ENCODE assay signal across 9 cellular contexts in genomic region chr1:244049969-244050834, GRCh38. TPM values are rescaled to one million over a fixed set of nuclear protein-coding genes. Genes with fewer than 3 reads are reported as not detected.
DNase-seq lines count a peak whose midpoint lies in the region; ATAC-seq lines count a peak whose summit lies in the region.
"Had no signal": no experiment of that assay in that cellular context is flagged by ENCODE, and none has a peak within 500 bp of the region (broad histone marks: within the 10 kb centered on the region; RNA-seq: fewer than 3 reads in every experiment).

No MANE protein-coding gene starts in this region.

- peak overlapping the region; percentile 93 for H3K4me2 ChIP-seq in BLaER1

- H3K9ac ChIP-seq in BLaER1 (peak overlapping the region; percentile 89), HUES48 (ENCODE audit: low read depth, low read length) (no peak overlapping the region), iPS-15b (ENCODE audit: low read depth, low read length) (no peak overlapping the region)

- peak overlapping the region; percentile 73 for H3K27ac Mint-ChIP-seq in activated T-helper 2 cell treated with anti-CD3 and anti-CD28 coated beads, Interferon-gamma antibody, Interleukin-2, Interleukin-4, amounts not matched to agents 10 μg/mL and 5 μg/mL and 100 μg/mL, durations not matched to agents 14 hours and 24 hours and 36 hours
- peak overlapping the region; percentile 97 for H3K27ac Mint-ChIP-seq in stimulated activated naive B cell treated with anti-CD40 and anti-IgM and Interleukin-4, amounts not matched to agents 10 μg/mL and 1 μg/mL and 100 μg/mL, for 72 hours

- no peaks in the 10 kb centered on the region for H3K27me3 ChIP-seq in BLaER1
- H3K27me3 ChIP-seq in HUES48 (ENCODE audit: control insufficient read depth, insufficient read depth, low read length): peaks cover 21% of the 10 kb centered on the region
- no peaks in the 10 kb centered on the region for H3K27me3 ChIP-seq in iPS-15b (ENCODE audit: control insufficient read depth, insufficient read depth, low read length)

- H3K36me3 ChIP-seq in BLaER1: peaks cover 19% of the 10 kb centered on the region
- H3K36me3 ChIP-seq in HUES48 (ENCODE audit: control insufficient read depth, insufficient read depth, low read length): peaks cover 16% of the 10 kb centered on the region
- H3K36me3 ChIP-seq in iPS-15b (ENCODE audit: control insufficient read depth, insufficient read depth, low read length): peaks cover 9% of the 10 kb centered on the region

- no peak for ATAC-seq in stimulated activated naive B cell treated with anti-CD40 and anti-IgM and Interleukin-4, amounts not matched to agents 10 μg/mL and 1 μg/mL and 100 μg/mL, for 72 hours (replicated peaks)
- ATAC-seq in GM18870 (IDR thresholded peaks at IDR 0.05; ENCODE audit: unreplicated experiment) (no peak), HG02938 (IDR thresholded peaks at IDR 0.05; ENCODE audit: unreplicated experiment) (no peak), GM21528 (IDR thresholded peaks at IDR 0.05; ENCODE audit: low FRiP score, unreplicated experiment) (no peak)

- H3K27me3 Mint-ChIP-seq in activated T-helper 2 cell treated with anti-CD3 and anti-CD28 coated beads, Interferon-gamma antibody, Interleukin-2, Interleukin-4, amounts not matched to agents 10 μg/mL and 5 μg/mL and 100 μg/mL, durations not matched to agents 14 hours and 24 hours and 36 hours (ENCODE audit: low read depth): peaks cover 36% of the 10 kb centered on the region
- H3K27me3 Mint-ChIP-seq in stimulated activated naive B cell treated with anti-CD40 and anti-IgM and Interleukin-4, amounts not matched to agents 10 μg/mL and 1 μg/mL and 100 μg/mL, for 72 hours: no peaks in the 10 kb centered on the region

- peak overlapping the region; percentile 94 for H3K27ac ChIP-seq in BLaER1
- no peak overlapping the region for H3K27ac ChIP-seq in HUES48 (ENCODE audit: low read depth, low read length)

- H4K20me1 ChIP-seq in BLaER1: peaks cover 57% of the 10 kb centered on the region

- intact Hi-C loops in activated T-helper 2 cell treated with anti-CD3 and anti-CD28 coated beads, Interferon-gamma antibody, Interleukin-2, Interleukin-4, amounts not matched to agents 10 μg/mL and 5 μg/mL and 100 μg/mL, durations not matched to agents 14 hours and 24 hours and 36 hours (cut with micrococcal nuclease): loop anchor here (5.0 to 10.0 kb wide), 8 partner anchors 225 to 812 kb away; partner anchors contain the start of genes ADSS2, CEP170, HNRNPU and SDCCAG8

- H3K4me3 Mint-ChIP-seq in activated T-helper 2 cell treated with anti-CD3 and anti-CD28 coated beads, Interferon-gamma antibody, Interleukin-2, Interleukin-4, amounts not matched to agents 10 μg/mL and 5 μg/mL and 100 μg/mL, durations not matched to agents 14 hours and 24 hours and 36 hours (ENCODE audit: low read depth): peak overlapping the region; percentile 91
- peak overlapping the region; percentile 92 to 94 for H3K4me3 Mint-ChIP-seq in stimulated activated naive B cell treated with anti-CD40 and anti-IgM and Interleukin-4, amounts not matched to agents 10 μg/mL and 1 μg/mL and 100 μg/mL, for 72 hours
- H3K4me3 Mint-ChIP-seq: nephron had no signal

- no peaks in the 10 kb centered on the region for H3K9me3 ChIP-seq in BLaER1
- H3K9me3 ChIP-seq in HUES48 (ENCODE audit: control insufficient read depth, insufficient read depth, low read length): no peaks in the 10 kb centered on the region
- H3K9me3 ChIP-seq in iPS-15b (ENCODE audit: control insufficient read depth, insufficient read depth, low read length): no peaks in the 10 kb centered on the region

- no peak for DNase-seq in activated T-helper 2 cell treated with anti-CD3 and anti-CD28 coated beads, Interferon-gamma antibody, Interleukin-2, Interleukin-4, amounts not matched to agents 10 μg/mL and 5 μg/mL and 100 μg/mL, durations not matched to agents 14 hours and 24 hours and 36 hours (ENCODE audit: low spot score)
- DNase-seq in stimulated activated naive B cell treated with anti-CD40 and anti-IgM and Interleukin-4, amounts not matched to agents 10 μg/mL and 1 μg/mL and 100 μg/mL, for 72 hours: peak; percentile 13

- H3K9me3 Mint-ChIP-seq in activated T-helper 2 cell treated with anti-CD3 and anti-CD28 coated beads, Interferon-gamma antibody, Interleukin-2, Interleukin-4, amounts not matched to agents 10 μg/mL and 5 μg/mL and 100 μg/mL, durations not matched to agents 14 hours and 24 hours and 36 hours: no peaks in the 10 kb centered on the region
- H3K9me3 Mint-ChIP-seq in stimulated activated naive B cell treated with anti-CD40 and anti-IgM and Interleukin-4, amounts not matched to agents 10 μg/mL and 1 μg/mL and 100 μg/mL, for 72 hours: no peaks in the 10 kb centered on the region
- H3K9me3 Mint-ChIP-seq: nephron had no signal

- H3K4me3 ChIP-seq in BLaER1 (peak overlapping the region; percentile 78), HUES48 (ENCODE audit: low read depth, low read length) (peak overlapping the region; percentile 74), iPS-15b (ENCODE audit: low read depth, low read length) (peak overlapping the region; percentile 69)

- H3K36me3 Mint-ChIP-seq in activated T-helper 2 cell treated with anti-CD3 and anti-CD28 coated beads, Interferon-gamma antibody, Interleukin-2, Interleukin-4, amounts not matched to agents 10 μg/mL and 5 μg/mL and 100 μg/mL, durations not matched to agents 14 hours and 24 hours and 36 hours (ENCODE audit: low read depth): peaks cover under 1% of the 10 kb centered on the region
- peaks cover 0 to 6% of the 10 kb centered on the region in 2 donors for H3K36me3 Mint-ChIP-seq in stimulated activated naive B cell treated with anti-CD40 and anti-IgM and Interleukin-4, amounts not matched to agents 10 μg/mL and 1 μg/mL and 100 μg/mL, for 72 hours

- H3K4me1 Mint-ChIP-seq in activated T-helper 2 cell treated with anti-CD3 and anti-CD28 coated beads, Interferon-gamma antibody, Interleukin-2, Interleukin-4, amounts not matched to agents 10 μg/mL and 5 μg/mL and 100 μg/mL, durations not matched to agents 14 hours and 24 hours and 36 hours (ENCODE audit: low read depth): peaks cover 25% of the 10 kb centered on the region
- peaks cover 18 to 28% of the 10 kb centered on the region in 2 donors for H3K4me1 Mint-ChIP-seq in stimulated activated naive B cell treated with anti-CD40 and anti-IgM and Interleukin-4, amounts not matched to agents 10 μg/mL and 1 μg/mL and 100 μg/mL, for 72 hours

- H3K4me1 ChIP-seq in BLaER1 (peaks cover 62% of the 10 kb centered on the region), HUES48 (ENCODE audit: control insufficient read depth, insufficient read depth, low read length) (peaks cover 36% of the 10 kb centered on the region), iPS-15b (ENCODE audit: control insufficient read depth, insufficient read depth, low read length) (peaks cover 18% of the 10 kb centered on the region)

RNA-seq across cellular contexts. Expression of gene ZBTB18, which starts 0.9 kb away (rescaled TPM):
- total RNA-seq in activated T-helper 2 cell treated with anti-CD3 and anti-CD28 coated beads, Interferon-gamma antibody, Interleukin-2, Interleukin-4, amounts not matched to agents 10 μg/mL and 5 μg/mL and 100 μg/mL, durations not matched to agents 14 hours and 24 hours and 36 hours: 4.3 and 4.4 TPM in 2 replicates
